ENCODE assay signal across 3 cellular contexts in genomic region chr1:54658164-54658913, GRCh38.
TF ChIP-seq lines count a peak whose summit lies in the region.

No MANE protein-coding gene starts in this region.

TF ChIP-seq in HCT116, 20 proteins besides CTCF, POLR2A, EP300 and RAD21:
- 0 out of 2 replicates have a peak, but pooled peaks have one; percentile 66 for TF ChIP-seq CBX3 (IDR thresholded peaks at IDR 0.05; ENCODE audit: low read depth)
- TF ChIP-seq SIN3A (IDR thresholded peaks at IDR 0.05; ENCODE audit: low read depth) = no peak
- no peak for TF ChIP-seq CEBPB (IDR thresholded peaks at IDR 0.05; ENCODE audit: low read depth)
- TF ChIP-seq EZH2phosphoT487 (IDR thresholded peaks at IDR 0.05; ENCODE audit: borderline replicate concordance) = no peak

TF ChIP-seq in K562, 482 proteins besides CTCF, POLR2A, EP300 and RAD21:
- no peak for TF ChIP-seq PRMT5 (CRISPR knock-in tag; IDR thresholded peaks at IDR 0.05)
- 0 out of 4 replicates have a peak, but pooled peaks of 1 of the 2 experiments have one; percentile 19 for TF ChIP-seq KDM1A (IDR thresholded peaks at IDR 0.05)
- no peak for TF ChIP-seq SMAD2 (IDR thresholded peaks at IDR 0.05; ENCODE audit: low read depth, low read length)
- TF ChIP-seq TRIM28 (IDR thresholded peaks at IDR 0.05) = peak; percentile 80
- TF ChIP-seq RBM25 (IDR thresholded peaks at IDR 0.05; ENCODE audit: low read depth, low read length, severe bottlenecking) = peak; percentile 89
- peak; percentile 36; the same call in 1 of the 2 replicates for TF ChIP-seq BCOR (IDR thresholded peaks at IDR 0.05)

TF ChIP-seq in HepG2, 621 proteins besides CTCF, POLR2A, EP300 and RAD21:
- TF ChIP-seq TBL1XR1 (IDR thresholded peaks at IDR 0.05; ENCODE audit: borderline replicate concordance, low read length, partially characterized antibody) = no peak
- 0 out of 2 replicates have a peak, but pooled peaks have one; percentile 35 for TF ChIP-seq CHD4 (IDR thresholded peaks at IDR 0.05; ENCODE audit: borderline replicate concordance, low read length)
